Comparison of ENCODE assay signal across 8 cellular contexts in genomic region chr10:27745719-27746363, GRCh38. TPM values are rescaled to one million over a fixed set of nuclear protein-coding genes. Genes with fewer than 3 reads are reported as not detected.
DNase-seq lines count a peak whose midpoint lies in the region; ATAC-seq and TF ChIP-seq lines count a peak whose summit lies in the region.

Gene MKX (minus strand): TSS chr10:27745819. CDS start chr10:27743415, 2,404 bp downstream.

- TF ChIP-seq CTCF in foreskin keratinocyte (conservative IDR thresholded peaks at IDR 0.05) (peak; percentile 20), osteocyte (IDR thresholded peaks at IDR 0.05) (no peak)

- peak within 1 kb of the TSS; percentile 87 for H3K4me3 Mint-ChIP-seq in osteocyte (ENCODE audit: unreplicated experiment)

- no peak within 1 kb of the TSS for H3K27ac ChIP-seq in foreskin keratinocyte

- peaks cover 33% of the 10 kb centered on the region for H3K27me3 Mint-ChIP-seq in osteocyte (ENCODE audit: unreplicated experiment)

- H3K9me3 Mint-ChIP-seq in osteocyte (ENCODE audit: unreplicated experiment): no peaks in the 10 kb centered on the region

- peak; percentile 18 for DNase-seq in activated T-cell treated with anti-CD3 and anti-CD28 coated beads for 48 hours (ENCODE audit: low read depth)
- no peak for DNase-seq in activated T-cell treated with anti-CD3 and anti-CD28 coated beads for 4 hours
- peak; percentile 23 for DNase-seq in activated CD8-positive, alpha-beta memory T cell treated with anti-CD3 and anti-CD28 coated beads, Interleukin-2, amount 50 U/mL, for 4 hours
- peak in 1 of 2 donors; percentile 61 for DNase-seq in foreskin keratinocyte
- peak; percentile 91 for DNase-seq in osteocyte (ENCODE audit: extremely low spot score, unreplicated experiment)
- no peak for DNase-seq in NCI-H446 treated with DMSO at 0.1 percent for 48 hours (lab: John Stamatoyannopoulos, UW)
- DNase-seq in sciatic nerve (ENCODE audit: low spot score): no peak
- no peak for DNase-seq in GF-D8 (lab: John Stamatoyannopoulos, UW)

- H3K27ac Mint-ChIP-seq in osteocyte (ENCODE audit: unreplicated experiment): peak within 1 kb of the TSS; percentile 63

- H3K4me1 Mint-ChIP-seq in osteocyte (ENCODE audit: unreplicated experiment): peaks cover 30% of the 10 kb centered on the region

- H3K27me3 ChIP-seq in foreskin keratinocyte: peaks cover 100% of the 10 kb centered on the region

- intact Hi-C loops in sciatic nerve (cut with DNase I): no loop called here

- H3K36me3 Mint-ChIP-seq in osteocyte (ENCODE audit: unreplicated experiment): no peaks in the 10 kb centered on the region

- no peak for ATAC-seq in foreskin keratinocyte
- ATAC-seq in sciatic nerve: no peak

- no peaks in the 10 kb centered on the region for H3K4me1 ChIP-seq in foreskin keratinocyte

RNA-seq across cellular contexts. Expression of gene MKX, which starts in this region (rescaled TPM):
- total RNA-seq in foreskin keratinocyte (0.11 TPM in 1 of 2 replicates, not detected in the other), osteocyte (20.5 and 21.5 TPM in 2 replicates), sciatic nerve (0.94 TPM)
- 0.03 TPM in 1 of 2 replicates, not detected in the other for polyA plus RNA-seq in foreskin keratinocyte

Comparison
In these comparisons a context has a peak if more than half of its experiments do, and no peak if none do; other contexts are left out.
1. RNA of gene MKX (total RNA-seq): 20.5 to 21.5 TPM in osteocyte; 0.94 TPM in sciatic nerve (single experiment) and 0.11 TPM in foreskin keratinocyte; every median in the first group is over 10 times any median in the second.
2. DNase-seq: peak in activated T-cell treated with anti-CD3 and anti-CD28 coated beads for 48 hours (single experiment), activated CD8-positive, alpha-beta memory T cell treated with anti-CD3 and anti-CD28 coated beads, Interleukin-2, amount 50 U/mL, for 4 hours (single experiment) and osteocyte (single experiment); none in activated T-cell treated with anti-CD3 and anti-CD28 coated beads for 4 hours (single experiment), NCI-H446 treated with DMSO at 0.1 percent for 48 hours (single experiment), sciatic nerve (single experiment) and GF-D8 (single experiment).